8 cellular contexts compared by ENCODE assay signal in the genomic region with DNA sequence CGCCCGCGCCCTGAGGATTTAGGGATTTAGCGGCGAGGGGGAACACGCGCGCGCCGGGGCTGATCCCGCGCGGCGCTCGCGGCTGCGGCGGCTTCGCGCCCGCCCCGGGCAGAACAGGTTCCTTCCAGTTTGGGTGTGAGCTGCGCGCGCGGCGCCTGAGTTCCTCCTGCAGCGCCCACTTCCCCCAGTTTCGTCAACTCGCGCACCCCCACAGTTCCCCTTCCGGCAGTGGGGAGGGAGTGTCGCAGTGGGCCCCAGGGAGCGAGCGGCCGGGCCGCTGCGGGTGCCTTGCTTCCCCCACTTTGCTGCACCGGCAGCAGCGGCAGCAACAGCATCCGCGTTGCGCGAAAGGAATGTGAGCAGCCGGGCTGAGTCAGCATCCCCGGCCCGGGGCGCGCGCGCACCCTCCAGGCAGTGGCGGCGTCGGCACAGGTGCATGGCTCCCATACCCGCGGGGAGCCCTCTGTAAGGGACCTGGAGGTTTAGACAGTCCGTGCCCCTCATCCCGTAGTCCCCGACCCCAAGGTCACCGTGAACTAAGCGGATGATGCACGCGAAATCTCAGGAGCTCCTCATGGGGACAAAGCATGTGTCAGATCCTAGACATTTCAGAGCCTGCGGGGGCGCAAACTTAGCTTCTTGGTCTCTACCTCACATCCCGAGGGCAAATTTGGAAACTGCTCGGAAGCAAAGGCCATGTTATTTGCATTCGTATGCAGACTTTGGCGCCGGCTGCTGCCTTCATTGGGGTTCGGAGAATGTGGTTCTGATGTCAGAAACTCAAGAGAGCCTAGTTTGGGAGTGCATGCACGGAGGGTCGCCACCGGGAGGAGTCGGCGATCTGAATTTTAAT. TPM values are rescaled to one million over a fixed set of nuclear protein-coding genes. Genes with fewer than 3 reads are reported as not detected.
DNase-seq lines count a peak whose midpoint lies in the region; ATAC-seq and TF ChIP-seq lines count a peak whose summit lies in the region.

No MANE protein-coding gene starts in this region.

- H3K4me3 ChIP-seq in AG09309 (ENCODE audit: control insufficient read depth, low read depth, low read length) (peak overlapping the region; percentile 71), mesendoderm (ENCODE audit: low read length) (peak overlapping the region; percentile 45)

- peak overlapping the region; percentile 88 for H3K56ac ChIP-seq in mesendoderm (ENCODE audit: low read length)

- no peak overlapping the region for H3K23ac ChIP-seq in mesendoderm (ENCODE audit: low read length)

- peak overlapping the region; percentile 81 for H3K4me2 ChIP-seq in mesendoderm (ENCODE audit: low read length)

- H3K27ac Mint-ChIP-seq in activated CD4-positive, alpha-beta memory T cell treated with anti-CD3 and anti-CD28 coated beads for 36 hours, result peak overlapping the region; percentile 88

- H3K18ac ChIP-seq in mesendoderm (ENCODE audit: low read length), result peak overlapping the region; percentile 93

- no peaks in the 10 kb centered on the region for H3K79me1 ChIP-seq in mesendoderm (ENCODE audit: low read length)

- H3K27me3 ChIP-seq in mesendoderm (ENCODE audit: insufficient read depth, low read length, poor library complexity), result peaks cover 9% of the 10 kb centered on the region

- DNase-seq in AG09309 (ENCODE audit: low read depth) (no peak), NCI-H524 treated with DMSO at 0.1 percent for 48 hours (lab: John Stamatoyannopoulos, UW) (peak; percentile 19), mesendoderm (peak; percentile 87)
- DNase-seq in activated CD4-positive, alpha-beta memory T cell treated with anti-CD3 and anti-CD28 coated beads for 36 hours, result peak; percentile 91
- peak; percentile 88 for DNase-seq in effector CD4-positive, alpha-beta T cell
- DNase-seq in stimulated activated CD8-positive, alpha-beta memory T cell treated with anti-CD3 and anti-CD28 coated beads, Interleukin-15, amount 100 ng/mL, for 1 hour (ENCODE audit: low read depth), result peak; percentile 83

- H4K8ac ChIP-seq in mesendoderm (ENCODE audit: low read depth, low read length), result no peak overlapping the region

- no peaks in the 10 kb centered on the region for H3K36me3 ChIP-seq in mesendoderm (ENCODE audit: control insufficient read depth, insufficient read depth, low read length)

- no peaks in the 10 kb centered on the region for H3K4me1 ChIP-seq in mesendoderm (ENCODE audit: control insufficient read depth, low read depth, low read length)

- intact Hi-C loops in activated CD4-positive, alpha-beta memory T cell treated with anti-CD3 and anti-CD28 coated beads for 36 hours (cut with micrococcal nuclease), result loop anchor here (1.0 to 5.0 kb wide), 9 partner anchors 29 to 171 kb away; partner anchors contain the start of genes AMZ2 and WIPI1

- TF ChIP-seq CTCF in AG09309 (IDR thresholded peaks at IDR 0.05; ENCODE audit: control insufficient read depth, insufficient read depth, low read depth, low read length, missing control alignments), result peak; percentile 5

- no peak overlapping the region for H2AK5ac ChIP-seq in mesendoderm (ENCODE audit: low read length)

- H3K27ac ChIP-seq in mesendoderm (ENCODE audit: low read depth, low read length), result peak overlapping the region; percentile 35

- H3K4ac ChIP-seq in mesendoderm (ENCODE audit: low read depth, low read length), result peak overlapping the region; percentile 17

- no peaks in the 10 kb centered on the region for H3K79me2 ChIP-seq in mesendoderm (ENCODE audit: control insufficient read depth, insufficient read depth, low read length)

- ATAC-seq in GM18909 (IDR thresholded peaks at IDR 0.05; ENCODE audit: poor library complexity, unreplicated experiment), result peak; percentile 57
- peak; percentile 58 for ATAC-seq in HG03135 (IDR thresholded peaks at IDR 0.05; ENCODE audit: unreplicated experiment)

- no peaks in the 10 kb centered on the region for H3K9me3 Mint-ChIP-seq in activated CD4-positive, alpha-beta memory T cell treated with anti-CD3 and anti-CD28 coated beads for 36 hours

- no CpG with 5 or more reads among the region's 76 CpGs for WGBS in mesendoderm (ENCODE audit: extremely low coverage, insufficient coverage, low lambda C conversion rate)

- no peak overlapping the region for H2BK15ac ChIP-seq in mesendoderm (replicated peaks; ENCODE audit: low read depth)

- H3K4me3 Mint-ChIP-seq in activated CD4-positive, alpha-beta memory T cell treated with anti-CD3 and anti-CD28 coated beads for 36 hours, result peak overlapping the region; percentile 82

- CTCF ChIA-PET in activated CD4-positive, alpha-beta memory T cell treated with anti-CD3 and anti-CD28 coated beads for 36 hours (lab: Charles Lee), result interaction anchor here (0.6 to 2.6 kb wide), 9 partner anchors 29 to 301 kb away, joined by 3 to 13 read pairs (median 4); no protein-coding TSS in a partner anchor

- H3K36me3 Mint-ChIP-seq in activated CD4-positive, alpha-beta memory T cell treated with anti-CD3 and anti-CD28 coated beads for 36 hours, result no peaks in the 10 kb centered on the region

- peaks cover 63% of the 10 kb centered on the region for H3K4me1 Mint-ChIP-seq in activated CD4-positive, alpha-beta memory T cell treated with anti-CD3 and anti-CD28 coated beads for 36 hours (ENCODE audit: low read depth)

- H3K27me3 Mint-ChIP-seq in activated CD4-positive, alpha-beta memory T cell treated with anti-CD3 and anti-CD28 coated beads for 36 hours, result no peaks in the 10 kb centered on the region

- H2BK120ac ChIP-seq in mesendoderm (ENCODE audit: low read depth, low read length), result no peak overlapping the region

- H2BK5ac ChIP-seq in mesendoderm (ENCODE audit: low read length), result no peak overlapping the region

- H3K9ac ChIP-seq in mesendoderm (ENCODE audit: low read length), result peak overlapping the region; percentile 72

- POLR2A ChIA-PET in activated CD4-positive, alpha-beta memory T cell treated with anti-CD3 and anti-CD28 coated beads for 36 hours (lab: Charles Lee), result interaction anchor here (1.0 to 3.0 kb wide), 21 partner anchors 18 to 298 kb away, joined by 3 to 23 read pairs (median 5); partner anchors contain the start of genes AMZ2 and WIPI1

- H4K5ac ChIP-seq in mesendoderm (ENCODE audit: low read length), result no peak overlapping the region

RNA-seq across cellular contexts. Expression of gene ARSG, which starts 0.8 kb away (rescaled TPM):
- total RNA-seq in activated CD4-positive, alpha-beta memory T cell treated with anti-CD3 and anti-CD28 coated beads for 36 hours, result 10 to 100 TPM in 1 of 2 experiments, 1 to 10 TPM in 1; 9.8 to 10.8 TPM
- polyA plus RNA-seq in mesendoderm (2013, experiment 1 of 2), result 1.5 TPM
- polyA plus RNA-seq in mesendoderm (2013, experiment 2 of 2), result 1.6 TPM

RNA-seq across cellular contexts. Expression of gene SLC16A6, which starts 1.1 kb away (rescaled TPM):
- total RNA-seq in activated CD4-positive, alpha-beta memory T cell treated with anti-CD3 and anti-CD28 coated beads for 36 hours, result 1 to 10 TPM; 3.5 to 3.6 TPM
- 0.15 TPM for polyA plus RNA-seq in mesendoderm (2013, experiment 1 of 2)
- polyA plus RNA-seq in mesendoderm (2013, experiment 2 of 2), result 0.17 TPM

RNA-seq across cellular contexts. Expression of gene AMZ2, which starts 44.2 kb away (rescaled TPM):
- 100 to 1,000 TPM; 134 to 146 TPM for total RNA-seq in activated CD4-positive, alpha-beta memory T cell treated with anti-CD3 and anti-CD28 coated beads for 36 hours
- polyA plus RNA-seq in mesendoderm (2013, experiment 1 of 2), result 70.9 TPM
- polyA plus RNA-seq in mesendoderm (2013, experiment 2 of 2), result 68.9 TPM
